ENCODE assay signal across 9 cellular contexts in genomic region chr15:52100807-52101206, GRCh38. TPM values are rescaled to one million over a fixed set of nuclear protein-coding genes. Genes with fewer than 3 reads are reported as not detected.
DNase-seq lines count a peak whose midpoint lies in the region; ATAC-seq, FAIRE-seq and TF ChIP-seq lines count a peak whose summit lies in the region.
"Had no signal": no experiment of that assay in that cellular context is flagged by ENCODE, and none has a peak within 500 bp of the region (broad histone marks: within the 10 kb centered on the region; RNA-seq: fewer than 3 reads in every experiment).

No MANE protein-coding gene starts in this region.

- no peaks in the 10 kb centered on the region for H3K9me3 ChIP-seq in adipocyte (ENCODE audit: control insufficient read depth, low read length)

- H3K27me3 Mint-ChIP-seq in activated naive CD8-positive, alpha-beta T cell treated with anti-CD3 and anti-CD28 coated beads, Interleukin-2, amount 50 U/mL, for 24 hours: peaks cover 1% of the 10 kb centered on the region
- peaks cover 4% of the 10 kb centered on the region for H3K27me3 Mint-ChIP-seq in activated naive CD8-positive, alpha-beta T cell treated with anti-CD3 and anti-CD28 coated beads for 36 hours
- H3K27me3 Mint-ChIP-seq in glutamatergic neuron (ENCODE audit: unreplicated experiment): no peaks in the 10 kb centered on the region

- TF ChIP-seq CTCF in glutamatergic neuron (IDR thresholded peaks at IDR 0.05; ENCODE audit: partially characterized antibody, unreplicated experiment): no peak

- H3K27me3 ChIP-seq in adipocyte (replicated peaks; ENCODE audit: control insufficient read depth, insufficient read depth, low read length): no peaks in the 10 kb centered on the region

- no peak for FAIRE-seq in urothelium cell line (lab: Jason Lieb, UNC)

- H3K4me1 Mint-ChIP-seq in activated naive CD8-positive, alpha-beta T cell treated with anti-CD3 and anti-CD28 coated beads, Interleukin-2, amount 50 U/mL, for 24 hours: peaks cover 4% of the 10 kb centered on the region
- peaks cover 3% of the 10 kb centered on the region for H3K4me1 Mint-ChIP-seq in activated naive CD8-positive, alpha-beta T cell treated with anti-CD3 and anti-CD28 coated beads for 36 hours
- peaks cover 7% of the 10 kb centered on the region for H3K4me1 Mint-ChIP-seq in glutamatergic neuron (ENCODE audit: low read depth, unreplicated experiment)
- H3K4me1 Mint-ChIP-seq: CD4-positive, CD25-positive, alpha-beta regulatory T cell had no signal

- peak; percentile 51 for ATAC-seq in activated naive CD8-positive, alpha-beta T cell treated with anti-CD3 and anti-CD28 coated beads, Interleukin-2, amount 50 U/mL, for 24 hours
- ATAC-seq in HG02840 (IDR thresholded peaks at IDR 0.05; ENCODE audit: low FRiP score, unreplicated experiment): no peak

- no peak for DNase-seq in activated naive CD8-positive, alpha-beta T cell treated with anti-CD3 and anti-CD28 coated beads, Interleukin-2, amount 50 U/mL, for 24 hours
- DNase-seq in activated naive CD8-positive, alpha-beta T cell treated with anti-CD3 and anti-CD28 coated beads for 36 hours: no peak
- DNase-seq in adipocyte (ENCODE audit: low read depth): peak; percentile 87
- peak; percentile 78 for DNase-seq in islet precursor cell
- peak; percentile 55 for DNase-seq in urothelium cell line (ENCODE audit: low spot score)
- DNase-seq in NCI-H2227 treated with DMSO at 0.1 percent for 48 hours (lab: John Stamatoyannopoulos, UW): no peak
- DNase-seq in glutamatergic neuron: no peak
- DNase-seq: CD4-positive, CD25-positive, alpha-beta regulatory T cell had no signal

- no peaks in the 10 kb centered on the region for H3K9me3 Mint-ChIP-seq in activated naive CD8-positive, alpha-beta T cell treated with anti-CD3 and anti-CD28 coated beads, Interleukin-2, amount 50 U/mL, for 24 hours
- no peaks in the 10 kb centered on the region for H3K9me3 Mint-ChIP-seq in activated naive CD8-positive, alpha-beta T cell treated with anti-CD3 and anti-CD28 coated beads for 36 hours
- no peaks in the 10 kb centered on the region for H3K9me3 Mint-ChIP-seq in glutamatergic neuron (ENCODE audit: unreplicated experiment)
- H3K9me3 Mint-ChIP-seq: CD4-positive, CD25-positive, alpha-beta regulatory T cell had no signal

- H3K4me1 ChIP-seq in adipocyte (ENCODE audit: control insufficient read depth, insufficient read depth, low read length): peaks cover 33% of the 10 kb centered on the region

- H3K9ac ChIP-seq in adipocyte (ENCODE audit: low read length): no peak overlapping the region

- no peak overlapping the region for H3K4me3 ChIP-seq in adipocyte (ENCODE audit: low read length)

- no peaks in the 10 kb centered on the region for H3K36me3 ChIP-seq in adipocyte (ENCODE audit: control insufficient read depth, insufficient read depth, low read length, severe bottlenecking)

- H3K4me3 Mint-ChIP-seq in activated naive CD8-positive, alpha-beta T cell treated with anti-CD3 and anti-CD28 coated beads, Interleukin-2, amount 50 U/mL, for 24 hours: no peak overlapping the region
- H3K4me3 Mint-ChIP-seq in activated naive CD8-positive, alpha-beta T cell treated with anti-CD3 and anti-CD28 coated beads for 36 hours: no peak overlapping the region
- no peak overlapping the region for H3K4me3 Mint-ChIP-seq in glutamatergic neuron (ENCODE audit: unreplicated experiment)
- H3K4me3 Mint-ChIP-seq: CD4-positive, CD25-positive, alpha-beta regulatory T cell had no signal

- no peaks in the 10 kb centered on the region for H3K36me3 Mint-ChIP-seq in activated naive CD8-positive, alpha-beta T cell treated with anti-CD3 and anti-CD28 coated beads, Interleukin-2, amount 50 U/mL, for 24 hours (ENCODE audit: low read depth)
- no peaks in the 10 kb centered on the region for H3K36me3 Mint-ChIP-seq in activated naive CD8-positive, alpha-beta T cell treated with anti-CD3 and anti-CD28 coated beads for 36 hours
- H3K36me3 Mint-ChIP-seq in glutamatergic neuron (ENCODE audit: unreplicated experiment): no peaks in the 10 kb centered on the region

- H3K27ac Mint-ChIP-seq in activated naive CD8-positive, alpha-beta T cell treated with anti-CD3 and anti-CD28 coated beads, Interleukin-2, amount 50 U/mL, for 24 hours: no peak overlapping the region
- no peak overlapping the region for H3K27ac Mint-ChIP-seq in activated naive CD8-positive, alpha-beta T cell treated with anti-CD3 and anti-CD28 coated beads for 36 hours
- no peak overlapping the region for H3K27ac Mint-ChIP-seq in glutamatergic neuron (ENCODE audit: unreplicated experiment)
- H3K27ac Mint-ChIP-seq: CD4-positive, CD25-positive, alpha-beta regulatory T cell had no signal

RNA-seq across cellular contexts. Expression of gene BCL2L10, which starts 11.8 kb away (rescaled TPM):
- total RNA-seq in activated naive CD8-positive, alpha-beta T cell treated with anti-CD3 and anti-CD28 coated beads for 36 hours: not detected
- total RNA-seq in glutamatergic neuron (ENCODE audit: unreplicated experiment): not detected

Comparison
In these comparisons a context has a peak if more than half of its experiments do, and no peak if none do; other contexts are left out.
1. DNase-seq: peak in adipocyte (single experiment), islet precursor cell (single experiment) and urothelium cell line (single experiment); none in activated naive CD8-positive, alpha-beta T cell treated with anti-CD3 and anti-CD28 coated beads, Interleukin-2, amount 50 U/mL, for 24 hours (single experiment), activated naive CD8-positive, alpha-beta T cell treated with anti-CD3 and anti-CD28 coated beads for 36 hours (single experiment), NCI-H2227 treated with DMSO at 0.1 percent for 48 hours (single experiment) and glutamatergic neuron (single experiment).